In the genomic region with DNA sequence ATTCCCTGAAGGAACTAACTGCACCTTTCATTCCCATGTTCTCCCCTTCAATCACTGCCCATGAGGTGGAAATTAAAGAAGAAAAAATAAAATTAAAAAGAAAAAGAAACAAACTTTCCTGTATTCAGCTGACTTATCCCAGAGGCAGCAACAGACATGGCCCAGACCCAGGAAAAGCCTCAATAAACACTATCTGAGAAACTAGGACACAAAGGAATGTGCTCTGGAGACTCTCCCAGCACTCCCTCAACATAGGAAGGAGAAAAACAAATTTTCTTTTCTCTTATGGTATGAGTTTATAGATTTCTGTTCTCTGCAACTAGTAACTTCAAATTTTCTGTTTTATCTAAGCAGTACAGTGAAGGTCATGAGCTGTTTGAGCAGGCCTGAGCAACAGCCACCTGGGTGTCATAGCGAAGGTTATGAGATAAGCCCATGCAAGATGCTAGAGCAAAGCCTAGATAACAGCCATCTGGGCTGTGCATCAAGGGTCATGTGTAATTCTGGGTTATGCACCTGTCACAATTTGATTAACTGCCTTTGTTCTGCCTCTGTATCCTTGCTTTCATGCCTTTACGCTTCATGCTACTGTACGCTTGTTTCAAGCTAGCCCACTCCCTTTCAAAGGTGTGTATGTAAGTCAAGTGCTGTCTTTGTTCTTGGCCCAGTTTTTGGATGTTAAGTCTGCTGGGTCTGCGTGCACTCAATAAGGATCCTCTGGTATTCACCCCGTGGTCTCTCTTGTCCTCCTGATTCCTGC, we compare ENCODE assay signal across 25 cellular contexts. TPM values are rescaled to one million over a fixed set of nuclear protein-coding genes. Genes with fewer than 3 reads are reported as not detected.
DNase-seq lines count a peak whose midpoint lies in the region; ATAC-seq, FAIRE-seq and TF ChIP-seq lines count a peak whose summit lies in the region.
"Had no signal": no experiment of that assay in that cellular context is flagged by ENCODE, and none has a peak within 500 bp of the region (broad histone marks: within the 10 kb centered on the region; RNA-seq: fewer than 3 reads in every experiment).

No MANE protein-coding gene starts in this region.

- H3K27ac ChIP-seq in mesenchymal stem cell (ENCODE audit: low read length, poor library complexity, severe bottlenecking): no peak overlapping the region
- H3K27ac ChIP-seq in CD4-positive, alpha-beta T cell (ENCODE audit: low read depth, low read length): no peak overlapping the region
- H3K27ac ChIP-seq: colonic mucosa, prostate gland, upper lobe of left lung, WERI-Rb-1 had no signal

- H3K27me3 ChIP-seq in MG63: no peaks in the 10 kb centered on the region
- no peaks in the 10 kb centered on the region for H3K27me3 ChIP-seq in bronchial epithelial cell (ENCODE audit: control insufficient read depth, insufficient read depth, low read length)
- H3K27me3 ChIP-seq in mesenchymal stem cell (ENCODE audit: control insufficient read depth in 1 of 2, insufficient read depth in 1 of 2, low read length in 2 of 2): no peaks in the 10 kb centered on the region
- peaks cover 6% of the 10 kb centered on the region for H3K27me3 ChIP-seq in CD4-positive, alpha-beta T cell (ENCODE audit: control insufficient read depth, insufficient read depth, low read length)
- H3K27me3 ChIP-seq: colonic mucosa, upper lobe of left lung had no signal

- no peaks in the 10 kb centered on the region for H3K36me3 ChIP-seq in MG63
- H3K36me3 ChIP-seq in bronchial epithelial cell (ENCODE audit: control insufficient read depth, insufficient read depth, low read length): no peaks in the 10 kb centered on the region
- no peaks in the 10 kb centered on the region for H3K36me3 ChIP-seq in mesenchymal stem cell (ENCODE audit: control insufficient read depth in 1 of 2, insufficient read depth in 2 of 2, low read depth in 1 of 2, low read length in 2 of 2)
- H3K36me3 ChIP-seq: colonic mucosa, prostate gland, upper lobe of left lung, WERI-Rb-1 had no signal

- H3K9me3 ChIP-seq in MG63 (no peaks in the 10 kb centered on the region; the same call in 1 of the 2 replicates), mesenchymal stem cell (ENCODE audit: control insufficient read depth, low read length) (no peaks in the 10 kb centered on the region)
- peaks cover 9% of the 10 kb centered on the region for H3K9me3 ChIP-seq in CD4-positive, alpha-beta T cell (ENCODE audit: control insufficient read depth, low read length)
- H3K9me3 ChIP-seq: colonic mucosa, prostate gland had no signal

- 81% methylated on average over 3 of the region's 5 CpGs for WGBS in mesenchymal stem cell

- intact Hi-C loops in CD4-positive, alpha-beta T cell (cut with DNase I, micrococcal nuclease): no loop called here

- H3K4me2 ChIP-seq in mesenchymal stem cell (ENCODE audit: low read length, poor library complexity, severe bottlenecking): no peak overlapping the region

- H2AFZ ChIP-seq in mesenchymal stem cell (ENCODE audit: low read depth, low read length): no peak overlapping the region

- H2BK120ac ChIP-seq in mesenchymal stem cell (ENCODE audit: low read depth, low read length): no peak overlapping the region

- FAIRE-seq in bronchial epithelial cell (lab: Jason Lieb, UNC): peak; percentile 40
- FAIRE-seq: small intestine had no signal

- H2BK12ac ChIP-seq in mesenchymal stem cell (ENCODE audit: low read length in 2 of 2): no peak overlapping the region

- H3K4me3 Mint-ChIP-seq in CD4-positive, alpha-beta T cell: no peak overlapping the region
- no peak overlapping the region for H3K4me3 Mint-ChIP-seq in WTC11
- H3K4me3 Mint-ChIP-seq: activated CD4-positive, alpha-beta memory T cell treated with anti-CD3 and anti-CD28 coated beads for 36 hours; CD4-positive, CD25-positive, alpha-beta regulatory T cell; stimulated activated naive CD8-positive, alpha-beta T cell treated with anti-CD3 and anti-CD28 coated beads, Interleukin-15, amount 100 ng/mL, for 72 hours had no signal

- DNase-seq in AG10803 (ENCODE audit: low read depth) (peak; percentile 49), MG63 (peak; percentile 29), bronchial epithelial cell (ENCODE audit: low read depth) (no peak), mesenchymal stem cell (peak; percentile 12), hypothalamus (lab: John Stamatoyannopoulos, UW) (no peak), WTC11 (ENCODE audit: low spot score) (no peak)
- DNase-seq in CD4-positive, alpha-beta T cell: no peak
- DNase-seq: activated CD4-positive, alpha-beta memory T cell treated with anti-CD3 and anti-CD28 coated beads for 36 hours; anterior cingulate cortex; CD4-positive, CD25-positive, alpha-beta regulatory T cell; colonic mucosa; left colon; NCI-H1417 treated with DMSO at 0.1 percent for 48 hours; NCI-H2171; SHP77; small intestine; stimulated activated CD4-positive, alpha-beta T cell treated with anti-CD3 and anti-CD28 coated beads, Interleukin-4, amount 100 ng/mL, for 1 hour; stimulated activated naive CD8-positive, alpha-beta T cell treated with anti-CD3 and anti-CD28 coated beads, Interleukin-15, amount 100 ng/mL, for 72 hours; upper lobe of left lung; WERI-Rb-1 had no signal

- CTCF ChIA-PET in CD4-positive, alpha-beta T cell (lab: Charles Lee): no interaction called here
- CTCF ChIA-PET in WTC11 (lab: Charles Lee): no interaction called here

- TF ChIP-seq CTCF in AG10803 (conservative IDR thresholded peaks at IDR 0.05; ENCODE audit: low read length): no peak
- no peak for TF ChIP-seq CTCF in bronchial epithelial cell (IDR thresholded peaks at IDR 0.05; ENCODE audit: insufficient read depth, low read length, severe bottlenecking)
- no peak for TF ChIP-seq CTCF in CD4-positive, alpha-beta T cell (IDR thresholded peaks at IDR 0.05)
- no peak for TF ChIP-seq CTCF in WTC11 (IDR thresholded peaks at IDR 0.05)

- peak overlapping the region in 1 of 2 experiments; percentile 38 for H3K18ac ChIP-seq in mesenchymal stem cell (ENCODE audit: low read depth in 1 of 2, low read length in 2 of 2)

- no peak overlapping the region for H4K91ac ChIP-seq in mesenchymal stem cell (ENCODE audit: low read length)

- no peak overlapping the region for H3K27ac Mint-ChIP-seq in CD4-positive, alpha-beta T cell
- H3K27ac Mint-ChIP-seq in WTC11: no peak overlapping the region
- H3K27ac Mint-ChIP-seq: activated CD4-positive, alpha-beta memory T cell treated with anti-CD3 and anti-CD28 coated beads for 36 hours; CD4-positive, CD25-positive, alpha-beta regulatory T cell; stimulated activated naive CD8-positive, alpha-beta T cell treated with anti-CD3 and anti-CD28 coated beads, Interleukin-15, amount 100 ng/mL, for 72 hours had no signal

- no peak overlapping the region for H3K9ac ChIP-seq in mesenchymal stem cell (ENCODE audit: low read length)

- H3K79me1 ChIP-seq in mesenchymal stem cell (replicated peaks; ENCODE audit: low read length, poor library complexity, severe bottlenecking): no peaks in the 10 kb centered on the region

- H3K4me3 ChIP-seq in AG10803 (ENCODE audit: low read length) (no peak overlapping the region), MG63 (no peak overlapping the region), bronchial epithelial cell (ENCODE audit: low read depth, low read length) (no peak overlapping the region), mesenchymal stem cell (ENCODE audit: insufficient read depth in 1 of 2, low read depth in 1 of 2, low read length in 2 of 2) (no peak overlapping the region)
- H3K4me3 ChIP-seq: colonic mucosa, prostate gland, upper lobe of left lung had no signal

- no peaks in the 10 kb centered on the region for H3K36me3 Mint-ChIP-seq in CD4-positive, alpha-beta T cell (ENCODE audit: low read depth)
- H3K36me3 Mint-ChIP-seq in WTC11: peaks cover 16% of the 10 kb centered on the region
- H3K36me3 Mint-ChIP-seq: activated CD4-positive, alpha-beta memory T cell treated with anti-CD3 and anti-CD28 coated beads for 36 hours; CD4-positive, CD25-positive, alpha-beta regulatory T cell had no signal

- no peak overlapping the region for H3K23ac ChIP-seq in mesenchymal stem cell (ENCODE audit: low read length in 2 of 2)

- peaks cover 18% of the 10 kb centered on the region for H3K27me3 Mint-ChIP-seq in CD4-positive, alpha-beta T cell
- no peaks in the 10 kb centered on the region for H3K27me3 Mint-ChIP-seq in WTC11 (ENCODE audit: low read depth)

- no peaks in the 10 kb centered on the region for H3K4me1 ChIP-seq in mesenchymal stem cell (ENCODE audit: control insufficient read depth, insufficient read depth, low read depth, low read length)
- H3K4me1 ChIP-seq: colonic mucosa, prostate gland, upper lobe of left lung had no signal

- peaks cover 10% of the 10 kb centered on the region for H3K9me3 Mint-ChIP-seq in CD4-positive, alpha-beta T cell
- H3K9me3 Mint-ChIP-seq in WTC11: peaks cover 43% of the 10 kb centered on the region

- POLR2A ChIA-PET in CD4-positive, alpha-beta T cell (lab: Charles Lee): no interaction called here
- POLR2A ChIA-PET in WTC11 (lab: Charles Lee): no interaction called here

- ATAC-seq in GM21825 (IDR thresholded peaks at IDR 0.05; ENCODE audit: unreplicated experiment): no peak
- no peak for ATAC-seq in CD4-positive, alpha-beta T cell (ENCODE audit: poor library complexity)
- no peak for ATAC-seq in WTC11
- ATAC-seq: left colon; stimulated activated naive CD8-positive, alpha-beta T cell treated with anti-CD3 and anti-CD28 coated beads, Interleukin-15, amount 100 ng/mL, for 72 hours had no signal

- H2AK5ac ChIP-seq in mesenchymal stem cell (ENCODE audit: low read length, severe bottlenecking): no peak overlapping the region

- H2BK15ac ChIP-seq in mesenchymal stem cell (ENCODE audit: low read depth, poor library complexity, severe bottlenecking): no peak overlapping the region

- peak overlapping the region in 1 of 2 experiments; percentile 8 for H3K14ac ChIP-seq in mesenchymal stem cell (ENCODE audit: low read length in 2 of 2)

- H2BK5ac ChIP-seq in mesenchymal stem cell (ENCODE audit: low read depth, low read length, poor library complexity, severe bottlenecking): no peak overlapping the region

- no peak overlapping the region for H3K4ac ChIP-seq in mesenchymal stem cell (ENCODE audit: low read depth in 1 of 2, low read length in 2 of 2)

- H4K8ac ChIP-seq in mesenchymal stem cell (ENCODE audit: low read length): no peak overlapping the region

- H3K4me1 Mint-ChIP-seq in CD4-positive, alpha-beta T cell (ENCODE audit: low read depth): peaks cover 6% of the 10 kb centered on the region
- no peaks in the 10 kb centered on the region for H3K4me1 Mint-ChIP-seq in WTC11

RNA-seq across cellular contexts. Expression of a gene that starts 11.0 kb away (rescaled TPM):
- not detected in 2 replicates for total RNA-seq in MG63 (2014; rRNA removed; shearing (Covaris generic); ENCODE audit: low replicate concordance)
- not detected in 2 replicates for total RNA-seq in bronchial epithelial cell
- polyA plus RNA-seq in mesenchymal stem cell (2013, experiment 1 of 2): not detected
- polyA plus RNA-seq in mesenchymal stem cell (2013, experiment 2 of 2): not detected
- total RNA-seq in CD4-positive, alpha-beta T cell: not detected
- not detected in 3 replicates for total RNA-seq in WTC11 (2021)
- total RNA-seq: activated CD4-positive, alpha-beta memory T cell treated with anti-CD3 and anti-CD28 coated beads for 36 hours; CD4-positive, CD25-positive, alpha-beta regulatory T cell; colonic mucosa; HT-29; left colon; prostate gland; T-helper 1 cell treated with Interleukin-12 subunit alpha and Interleukin-12 subunit beta and Interleukin-4 antibody, amounts not matched to agents 30 ng/mL and 1 ng/mL, for 36 hours; upper lobe of left lung had no signal
- polyA plus RNA-seq: CD4-positive, CD25-positive, alpha-beta regulatory T cell; neural cell; small intestine had no signal

RNA-seq across cellular contexts. Expression of a gene that starts 34.5 kb away (rescaled TPM):
- total RNA-seq in MG63 (2014; rRNA removed; shearing (Covaris generic); ENCODE audit: low replicate concordance): 0.49 TPM in 1 of 2 replicates, not detected in the other
- not detected in 2 replicates for total RNA-seq in bronchial epithelial cell
- not detected for polyA plus RNA-seq in mesenchymal stem cell (2013, experiment 1 of 2)
- not detected for polyA plus RNA-seq in mesenchymal stem cell (2013, experiment 2 of 2)
- not detected for total RNA-seq in CD4-positive, alpha-beta T cell
- not detected in 3 replicates for total RNA-seq in WTC11 (2021)
- total RNA-seq: activated CD4-positive, alpha-beta memory T cell treated with anti-CD3 and anti-CD28 coated beads for 36 hours; CD4-positive, CD25-positive, alpha-beta regulatory T cell; colonic mucosa; HT-29; left colon; prostate gland; T-helper 1 cell treated with Interleukin-12 subunit alpha and Interleukin-12 subunit beta and Interleukin-4 antibody, amounts not matched to agents 30 ng/mL and 1 ng/mL, for 36 hours; upper lobe of left lung had no signal
- polyA plus RNA-seq: CD4-positive, CD25-positive, alpha-beta regulatory T cell; neural cell; small intestine had no signal

RNA-seq across cellular contexts. Expression of a gene that starts 54.1 kb away (rescaled TPM):
- not detected in 2 replicates for total RNA-seq in MG63 (2014; rRNA removed; shearing (Covaris generic); ENCODE audit: low replicate concordance)
- total RNA-seq in bronchial epithelial cell: not detected in 2 replicates
- not detected for polyA plus RNA-seq in mesenchymal stem cell (2013, experiment 1 of 2)
- not detected for polyA plus RNA-seq in mesenchymal stem cell (2013, experiment 2 of 2)
- not detected for total RNA-seq in CD4-positive, alpha-beta T cell
- total RNA-seq in WTC11 (2021): not detected in 3 replicates
- total RNA-seq: activated CD4-positive, alpha-beta memory T cell treated with anti-CD3 and anti-CD28 coated beads for 36 hours; CD4-positive, CD25-positive, alpha-beta regulatory T cell; colonic mucosa; HT-29; left colon; prostate gland; T-helper 1 cell treated with Interleukin-12 subunit alpha and Interleukin-12 subunit beta and Interleukin-4 antibody, amounts not matched to agents 30 ng/mL and 1 ng/mL, for 36 hours; upper lobe of left lung had no signal
- polyA plus RNA-seq: CD4-positive, CD25-positive, alpha-beta regulatory T cell; neural cell; small intestine had no signal

RNA-seq across cellular contexts. Expression of a gene that starts 59.6 kb away (rescaled TPM):
- total RNA-seq in MG63 (2014; rRNA removed; shearing (Covaris generic); ENCODE audit: low replicate concordance): not detected in 2 replicates
- total RNA-seq in bronchial epithelial cell: not detected in 2 replicates
- not detected for polyA plus RNA-seq in mesenchymal stem cell (2013, experiment 1 of 2)
- not detected for polyA plus RNA-seq in mesenchymal stem cell (2013, experiment 2 of 2)
- not detected for total RNA-seq in CD4-positive, alpha-beta T cell
- not detected in 3 replicates for total RNA-seq in WTC11 (2021)
- total RNA-seq: activated CD4-positive, alpha-beta memory T cell treated with anti-CD3 and anti-CD28 coated beads for 36 hours; CD4-positive, CD25-positive, alpha-beta regulatory T cell; colonic mucosa; HT-29; left colon; prostate gland; T-helper 1 cell treated with Interleukin-12 subunit alpha and Interleukin-12 subunit beta and Interleukin-4 antibody, amounts not matched to agents 30 ng/mL and 1 ng/mL, for 36 hours; upper lobe of left lung had no signal
- polyA plus RNA-seq: CD4-positive, CD25-positive, alpha-beta regulatory T cell; neural cell; small intestine had no signal

Comparison
In these comparisons a context has a peak if more than half of its experiments do, and no peak if none do; other contexts are left out.
1. DNase-seq: peak in AG10803 (single experiment), MG63 (single experiment) and mesenchymal stem cell (single experiment); none in bronchial epithelial cell (single experiment), hypothalamus (0 of 51), CD4-positive, alpha-beta T cell (0 of 10) and WTC11 (single experiment).